ENCODE assay signal across 1 cellular context in the genomic region with DNA sequence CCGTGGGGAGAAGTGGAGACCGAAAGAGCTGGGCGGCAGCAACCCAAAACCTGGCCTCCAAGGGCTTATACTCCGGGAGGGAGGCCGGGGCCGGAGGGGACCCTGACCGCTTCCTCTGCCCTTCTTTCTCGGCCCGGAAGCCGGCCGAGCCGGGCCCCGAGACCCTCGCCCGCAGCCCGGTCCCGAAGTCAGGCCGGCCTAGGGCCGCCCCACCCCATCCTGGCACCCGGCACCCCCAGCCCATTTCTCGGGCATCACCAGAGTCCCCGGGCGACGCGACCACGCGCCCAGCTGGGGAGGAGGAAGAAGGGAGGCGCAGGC.
TF ChIP-seq lines count a peak whose summit lies in the region.

No MANE protein-coding gene starts in this region.

TF ChIP-seq in WTC11, 78 proteins besides CTCF, POLR2A, EP300 and RAD21 (continued from another document):
- TF ChIP-seq, protein P1, sequence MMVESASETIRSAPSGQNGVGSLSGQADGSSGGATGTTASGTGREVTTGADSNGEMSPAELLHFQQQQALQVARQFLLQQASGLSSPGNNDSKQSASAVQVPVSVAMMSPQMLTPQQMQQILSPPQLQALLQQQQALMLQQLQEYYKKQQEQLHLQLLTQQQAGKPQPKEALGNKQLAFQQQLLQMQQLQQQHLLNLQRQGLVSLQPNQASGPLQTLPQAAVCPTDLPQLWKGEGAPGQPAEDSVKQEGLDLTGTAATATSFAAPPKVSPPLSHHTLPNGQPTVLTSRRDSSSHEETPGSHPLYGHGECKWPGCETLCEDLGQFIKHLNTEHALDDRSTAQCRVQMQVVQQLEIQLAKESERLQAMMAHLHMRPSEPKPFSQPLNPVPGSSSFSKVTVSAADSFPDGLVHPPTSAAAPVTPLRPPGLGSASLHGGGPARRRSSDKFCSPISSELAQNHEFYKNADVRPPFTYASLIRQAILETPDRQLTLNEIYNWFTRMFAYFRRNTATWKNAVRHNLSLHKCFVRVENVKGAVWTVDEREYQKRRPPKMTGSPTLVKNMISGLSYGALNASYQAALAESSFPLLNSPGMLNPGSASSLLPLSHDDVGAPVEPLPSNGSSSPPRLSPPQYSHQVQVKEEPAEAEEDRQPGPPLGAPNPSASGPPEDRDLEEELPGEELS (CRISPR knock-in tag; IDR thresholded peaks at IDR 0.05) = no peak
- TF ChIP-seq ZNF423 (CRISPR knock-in tag; IDR thresholded peaks at IDR 0.05) (no peak), NFYB (CRISPR knock-in tag; conservative IDR thresholded peaks at IDR 0.05; ENCODE audit: low read depth) (no peak), TEAD1 (CRISPR knock-in tag; IDR thresholded peaks at IDR 0.05) (no peak), ZNF219 (CRISPR knock-in tag; IDR thresholded peaks at IDR 0.05; ENCODE audit: borderline replicate concordance) (no peak), SMAD3 (CRISPR knock-in tag; IDR thresholded peaks at IDR 0.05; ENCODE audit: borderline replicate concordance) (no peak), ZNF396 (CRISPR knock-in tag; IDR thresholded peaks at IDR 0.05; ENCODE audit: borderline replicate concordance) (no peak), CBFB (CRISPR knock-in tag; IDR thresholded peaks at IDR 0.05; ENCODE audit: low read depth) (no peak), ELF4 (CRISPR knock-in tag; IDR thresholded peaks at IDR 0.05; ENCODE audit: low read depth) (no peak), SP1 (CRISPR knock-in tag; conservative IDR thresholded peaks at IDR 0.05) (no peak), NFATC4 (CRISPR knock-in tag; IDR thresholded peaks at IDR 0.05) (no peak), RORB (CRISPR knock-in tag; IDR thresholded peaks at IDR 0.05) (no peak)
- TF ChIP-seq, protein P2, sequence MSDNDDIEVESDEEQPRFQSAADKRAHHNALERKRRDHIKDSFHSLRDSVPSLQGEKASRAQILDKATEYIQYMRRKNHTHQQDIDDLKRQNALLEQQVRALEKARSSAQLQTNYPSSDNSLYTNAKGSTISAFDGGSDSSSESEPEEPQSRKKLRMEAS (CRISPR knock-in tag; IDR thresholded peaks at IDR 0.05) = 0 out of 2 replicates have a peak, but pooled peaks have one; percentile 27
- TF ChIP-seq, protein P3, sequence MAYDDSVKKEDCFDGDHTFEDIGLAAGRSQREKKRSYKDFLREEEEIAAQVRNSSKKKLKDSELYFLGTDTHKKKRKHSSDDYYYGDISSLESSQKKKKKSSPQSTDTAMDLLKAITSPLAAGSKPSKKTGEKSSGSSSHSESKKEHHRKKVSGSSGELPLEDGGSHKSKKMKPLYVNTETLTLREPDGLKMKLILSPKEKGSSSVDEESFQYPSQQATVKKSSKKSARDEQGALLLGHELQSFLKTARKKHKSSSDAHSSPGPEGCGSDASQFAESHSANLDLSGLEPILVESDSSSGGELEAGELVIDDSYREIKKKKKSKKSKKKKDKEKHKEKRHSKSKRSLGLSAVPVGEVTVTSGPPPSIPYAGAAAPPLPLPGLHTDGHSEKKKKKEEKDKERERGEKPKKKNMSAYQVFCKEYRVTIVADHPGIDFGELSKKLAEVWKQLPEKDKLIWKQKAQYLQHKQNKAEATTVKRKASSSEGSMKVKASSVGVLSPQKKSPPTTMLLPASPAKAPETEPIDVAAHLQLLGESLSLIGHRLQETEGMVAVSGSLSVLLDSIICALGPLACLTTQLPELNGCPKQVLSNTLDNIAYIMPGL (CRISPR knock-in tag; IDR thresholded peaks at IDR 0.05) = peak; percentile 78; the same call in 1 of the 2 replicates
